Comparison of ENCODE assay signal across 27 cellular contexts in genomic region chr22:21842946-21843345, GRCh38.
"Had no signal": no experiment of that assay in that cellular context is flagged by ENCODE, and none has a peak within 500 bp of the region (broad histone marks: within the 10 kb centered on the region; RNA-seq: fewer than 3 reads in every experiment).

No MANE protein-coding gene starts in this region.

- H3K4me3 ChIP-seq: breast epithelium, SK-N-MC had no signal

- DNase-seq: activated CD4-positive, alpha-beta memory T cell treated with anti-CD3 and anti-CD28 coated beads, Interleukin-2, amount 10 ng/mL, durations not matched to agents 7 days and 5 days; activated CD4-positive, alpha-beta T cell treated with anti-CD3 and anti-CD28 coated beads for 36 hours; activated CD4-positive, alpha-beta T cell treated with anti-CD3 and anti-CD28 coated beads, Interleukin-2, amount 50 U/mL, for 1 hour; activated effector memory CD4-positive, alpha-beta T cell treated with Interleukin-2 at 50 U/mL for 16 hours; activated naive CD4-positive, alpha-beta T cell; activated T-cell treated with anti-CD3 and anti-CD28 coated beads for 4 hours; aorta; Karpas-422; MM.1S; NCI-H1105; NCI-H1436; NCI-H1694 treated with DMSO at 0.1 percent for 48 hours; NCI-H2029 treated with DMSO at 0.1 percent for 48 hours; NCI-H345; NCI-H510A; NCI-H526 treated with DMSO at 0.1 percent for 48 hours; NCI-H82; NK-92 treated with Interleukin-12 subunit alpha and Interleukin-12 subunit beta, amount 100 ng/mL, for 24 hours; OCI-M1; RPMI8226; T-cell had no signal

- H3K4me3 Mint-ChIP-seq: activated CD4-positive, alpha-beta memory T cell treated with anti-CD3 and anti-CD28 coated beads, Interleukin-2, amount 10 ng/mL, durations not matched to agents 7 days and 5 days; activated CD4-positive, alpha-beta T cell treated with anti-CD3 and anti-CD28 coated beads for 36 hours; activated naive CD4-positive, alpha-beta T cell treated with anti-CD3 and anti-CD28 coated beads, Interleukin-2, amount 50 U/mL, for 24 hours; T-cell had no signal

- H3K4me1 ChIP-seq: breast epithelium had no signal

- H3K9me3 ChIP-seq: breast epithelium had no signal

- ATAC-seq: activated CD4-positive, alpha-beta T cell treated with anti-CD3 and anti-CD28 coated beads for 36 hours; Panc1; Right ventricle myocardium inferior; T-cell had no signal

- H3K27me3 Mint-ChIP-seq: activated CD4-positive, alpha-beta memory T cell treated with anti-CD3 and anti-CD28 coated beads, Interleukin-2, amount 10 ng/mL, durations not matched to agents 7 days and 5 days; activated CD4-positive, alpha-beta T cell treated with anti-CD3 and anti-CD28 coated beads for 36 hours; activated naive CD4-positive, alpha-beta T cell treated with anti-CD3 and anti-CD28 coated beads, Interleukin-2, amount 50 U/mL, for 24 hours; T-cell had no signal

- H3K9me3 Mint-ChIP-seq: activated CD4-positive, alpha-beta memory T cell treated with anti-CD3 and anti-CD28 coated beads, Interleukin-2, amount 10 ng/mL, durations not matched to agents 7 days and 5 days; T-cell had no signal

- H3K36me3 ChIP-seq: breast epithelium had no signal

- H3K27ac ChIP-seq: breast epithelium, SK-N-MC, VCaP had no signal

- H3K27me3 ChIP-seq: breast epithelium had no signal

- H3K27ac Mint-ChIP-seq: activated CD4-positive, alpha-beta memory T cell treated with anti-CD3 and anti-CD28 coated beads, Interleukin-2, amount 10 ng/mL, durations not matched to agents 7 days and 5 days; activated CD4-positive, alpha-beta T cell treated with anti-CD3 and anti-CD28 coated beads for 36 hours; activated naive CD4-positive, alpha-beta T cell treated with anti-CD3 and anti-CD28 coated beads, Interleukin-2, amount 50 U/mL, for 24 hours; T-cell had no signal
